In the genomic region with DNA sequence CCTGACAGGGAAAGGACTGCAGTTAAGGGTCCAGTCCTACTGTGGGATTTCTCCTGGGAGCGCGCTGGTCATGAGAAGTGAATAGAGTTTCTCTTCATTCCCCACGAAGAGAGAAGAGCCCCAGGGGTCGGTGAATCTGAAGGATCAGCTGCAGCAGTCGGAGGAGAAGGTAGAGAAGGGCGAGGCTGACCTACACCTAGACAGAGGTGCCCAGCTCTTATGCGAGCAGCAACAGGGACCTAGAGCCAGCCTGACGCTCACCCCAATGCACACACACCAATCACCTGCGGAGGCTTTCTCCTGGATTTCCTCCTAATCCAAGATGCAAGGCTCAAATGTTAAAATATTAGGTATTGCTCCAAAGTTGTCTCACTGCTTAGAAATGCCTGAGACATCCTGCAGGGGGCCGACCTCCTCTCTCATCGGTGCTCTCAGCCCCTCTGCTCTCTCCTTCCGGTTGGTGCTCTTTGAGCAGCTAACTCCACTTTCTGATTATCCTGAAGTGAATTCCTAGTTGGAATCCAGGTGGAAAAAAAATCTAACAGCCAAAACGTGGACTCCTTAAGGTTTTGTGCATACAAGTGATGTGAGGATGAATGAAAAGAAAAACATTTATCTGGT, we compare ENCODE assay signal across 1 cellular context.
TF ChIP-seq lines count a peak whose summit lies in the region.

No MANE protein-coding gene starts in this region.

TF ChIP-seq in H1, 55 proteins besides CTCF, POLR2A, EP300 and RAD21:
- TF ChIP-seq TEAD4 (IDR thresholded peaks at IDR 0.05; ENCODE audit: low read depth, low read length) (no peak), KDM1A (IDR thresholded peaks at IDR 0.05; ENCODE audit: borderline replicate concordance, low read length) (no peak), JUN (IDR thresholded peaks at IDR 0.05; ENCODE audit: low read depth, low read length) (no peak), TAF1 (IDR thresholded peaks at IDR 0.05; ENCODE audit: low read depth, low read length) (no peak), GABPA (IDR thresholded peaks at IDR 0.05; ENCODE audit: borderline replicate concordance, insufficient read depth, low read length) (no peak)
